8 cellular contexts compared by ENCODE assay signal in genomic region chr22:41947181-41948080, GRCh38. TPM values are rescaled to one million over a fixed set of nuclear protein-coding genes. Genes with fewer than 3 reads are reported as not detected.
DNase-seq lines count a peak whose midpoint lies in the region; ATAC-seq, FAIRE-seq and TF ChIP-seq lines count a peak whose summit lies in the region.

No MANE protein-coding gene starts in this region.

- H3K27me3 Mint-ChIP-seq in memory B cell, result no peaks in the 10 kb centered on the region

- H3K27me3 ChIP-seq in heart right ventricle (peaks cover 0 to 14% (median 0%) of the 10 kb centered on the region in 7 donors), K562 (ENCODE audit: control insufficient read depth in 2 of 2, insufficient read depth in 2 of 2, low read length in 2 of 2) (no peaks in the 10 kb centered on the region), uterus (no peaks in the 10 kb centered on the region)

- H3K4me1 ChIP-seq in heart right ventricle, result peaks cover 0 to 24% (median 13%) of the 10 kb centered on the region in 9 donors
- H3K4me1 ChIP-seq in K562 (replicated peaks in 1 of 2; ENCODE audit: control insufficient read depth in 2 of 2, insufficient read depth in 2 of 2, low read length in 2 of 2), result peaks cover 8 to 25% of the 10 kb centered on the region in 2 experiments; a peak in 4 of 5 replicates
- peaks cover 0 to 6% of the 10 kb centered on the region in 2 donors for H3K4me1 ChIP-seq in uterus

- H2AFZ ChIP-seq in K562 (ENCODE audit: low read depth, low read length), result peak overlapping the region; percentile 95

- peaks cover 39% of the 10 kb centered on the region for H3K4me1 Mint-ChIP-seq in memory B cell

- H3K4me3 ChIP-seq in heart right ventricle, result peak overlapping the region; percentile 39 to 87 (median 65)
- peak overlapping the region; percentile 57 for H3K4me3 ChIP-seq in K562
- H3K4me3 ChIP-seq in uterus, result peak overlapping the region; percentile 56 to 60

- intact Hi-C loops in heart right ventricle (cut with DNase I) (no loop called here), cardiac septum (cut with DNase I) (no loop called here), K562 (cut with micrococcal nuclease) (no loop called here), uterus (cut with DNase I; ENCODE audit: low total_unique reads) (loop anchor here (10.0 kb wide), 1 partner anchor 123 kb away; no protein-coding TSS in a partner anchor)

- FAIRE-seq in K562 (lab: Jason Lieb, UNC), result no peak

- peak overlapping the region; percentile 91 for H3K4me3 Mint-ChIP-seq in memory B cell

- in situ Hi-C loops in K562 (cut with MboI), result no loop called here

- TF ChIP-seq CTCF in heart right ventricle (IDR thresholded peaks at IDR 0.05) (no peak), K562 (IDR thresholded peaks at IDR 0.05 in 2 of 3, conservative IDR thresholded peaks at IDR 0.05 in 1 of 3; ENCODE audit: insufficient read depth in 2 of 3, low read depth in 1 of 3, low read length in 3 of 3) (no peak), uterus (IDR thresholded peaks at IDR 0.05) (peak in 1 of 4 experiments; percentile 34)

- 0 out of 2 replicates have a peak, but pooled peaks cover 3% of the 10 kb centered on the region for H4K20me1 ChIP-seq in K562 (replicated peaks; ENCODE audit: control insufficient read depth, insufficient read depth, low read length)

- no peak for TF ChIP-seq EP300 in K562 (IDR thresholded peaks at IDR 0.05; ENCODE audit: low read length)

- no peak for TF ChIP-seq POLR2A in K562 (conservative IDR thresholded peaks at IDR 0.05)
- no peak for TF ChIP-seq POLR2A in uterus (IDR thresholded peaks at IDR 0.05)

- H3K9ac ChIP-seq in K562 (ENCODE audit: insufficient read depth in 1 of 2, low read depth in 2 of 2, low read length in 2 of 2), result peak overlapping the region; percentile 84 to 99

- DNase-seq in heart right ventricle (no peak), cardiac septum (ENCODE audit: low spot score) (no peak), K562 (ENCODE audit: extremely low read depth in 1 of 4, low spot score in 3 of 4) (peak in 2 of 4 experiments; percentile 20 to 72), memory B cell (ENCODE audit: low spot score in 2 of 2) (no peak), uterus (no peak), caudate nucleus (lab: John Stamatoyannopoulos, UW) (no peak), cerebellar nuclear complex (lab: John Stamatoyannopoulos, UW) (no peak)

- no peaks in the 10 kb centered on the region for H3K9me3 Mint-ChIP-seq in memory B cell

- POLR2A ChIA-PET in K562 (lab: Yijun Ruan, JAX), result interaction anchor here (0.6 to 1.4 kb wide), 8 partner anchors 10 to 668 kb away, joined by 3 to 7 read pairs (median 4); partner anchors contain the start of genes CCDC134 and POLDIP3

- peak overlapping the region in 4 of 10 donors; percentile 7 to 71 (median 34) for H3K27ac ChIP-seq in heart right ventricle
- peak overlapping the region; percentile 96 for H3K27ac ChIP-seq in K562 (ENCODE audit: extremely low read depth, low read depth, low read length)
- peak overlapping the region; percentile 44 to 56 for H3K27ac ChIP-seq in uterus
- no peak overlapping the region for H3K27ac ChIP-seq in caudate nucleus (ENCODE audit: low read depth, low read length)

- ATAC-seq in heart right ventricle (no peak), K562 (no peak), memory B cell (ENCODE audit: low read depth) (no peak), GM19467 (IDR thresholded peaks at IDR 0.05; ENCODE audit: unreplicated experiment) (no peak)

- no peaks in the 10 kb centered on the region for H3K9me1 ChIP-seq in K562 (ENCODE audit: control insufficient read depth, insufficient read depth, low read length)

- no TSS peak for BruUV-seq in K562 (replicated peaks; lab: Mats Ljungman, UMichigan)

- H3K36me3 Mint-ChIP-seq in memory B cell, result no peaks in the 10 kb centered on the region

- peak overlapping the region; percentile 91 for H3K4me2 ChIP-seq in K562 (ENCODE audit: insufficient read depth, low read length)

- H3K79me2 ChIP-seq in K562 (ENCODE audit: control insufficient read depth, insufficient read depth, low read length), result peaks cover 28% of the 10 kb centered on the region

- no peaks in the 10 kb centered on the region for H3K36me3 ChIP-seq in heart right ventricle
- H3K36me3 ChIP-seq in K562 (ENCODE audit: control insufficient read depth, insufficient read depth, low read length), result peaks cover 29% of the 10 kb centered on the region
- no peaks in the 10 kb centered on the region for H3K36me3 ChIP-seq in uterus

- 49 to 50% methylated on average over 33 of the region's 33 CpGs for WGBS in heart right ventricle, 2 donors
- 19% methylated on average over 26 of the region's 33 CpGs for WGBS in K562 (ENCODE audit: insufficient coverage, low coverage, missing lambda C conversion rate)

- TF ChIP-seq RAD21 in K562 (CRISPR knock-in tag; conservative IDR thresholded peaks at IDR 0.05 in 1 of 2, IDR thresholded peaks at IDR 0.05 in 1 of 2), result no peak

- no peaks in the 10 kb centered on the region for H3K9me3 ChIP-seq in heart right ventricle
- no peaks in the 10 kb centered on the region for H3K9me3 ChIP-seq in K562 (replicated peaks; ENCODE audit: control insufficient read depth, insufficient read depth, low read depth, low read length)
- no peaks in the 10 kb centered on the region for H3K9me3 ChIP-seq in uterus

- peak overlapping the region; percentile 58 for H3K27ac Mint-ChIP-seq in memory B cell

- CTCF ChIA-PET in K562 (lab: Yijun Ruan, JAX; ENCODE audit: low intra/inter-chr PET ratio), result no interaction called here

RNA-seq across cellular contexts. Expression of gene CENPM, which starts 0.5 kb away (rescaled TPM):
- 1 to 10 TPM in 1 of 10 donors, under 1 TPM in 5, not detected in 4; 0.34 to 3.5 (median 0.66) TPM for total RNA-seq in heart right ventricle
- polyA plus RNA-seq in heart right ventricle, result 1 to 10 TPM; 1.0 to 1.7 TPM
- 0.24 TPM for total RNA-seq in cardiac septum
- 59.7 and 128 TPM in 2 replicates for total RNA-seq in K562 (2011; cell fraction: chromatin; rRNA removed; ENCODE audit: low replicate concordance)
- 89.4 and 117 TPM in 2 replicates for total RNA-seq in K562 (2011; cell fraction: nucleolus; rRNA removed)
- 68.9 and 92.5 TPM in 2 replicates for total RNA-seq in K562 (2011; cell fraction: nucleoplasm; rRNA removed)
- total RNA-seq in K562 (2014; rRNA removed), result 67.7 and 77.1 TPM in 2 replicates
- total RNA-seq in K562 (2014; rRNA removed; fragmentation: Illumina TruSeq; extraction: Trizol), result 9.9 and 11.3 TPM in 2 replicates
- 32.3 and 33.8 TPM in 2 replicates for total RNA-seq in K562 (2015; rRNA removed; fragmentation: Illumina TruSeq; extraction: Trizol)
- total RNA-seq in K562 (2021), result 36.2 and 37.4 TPM in 2 replicates
- polyA plus RNA-seq in K562 (2011; rRNA removed), result 18.8 and 25.3 TPM in 2 replicates
- 25.2 and 56.0 TPM in 2 replicates for polyA plus RNA-seq in K562 (2011; cell fraction: cytosol; rRNA removed)
- 59.7 and 86.8 TPM in 2 replicates for polyA plus RNA-seq in K562 (2011; cell fraction: nucleus; rRNA removed)
- polyA plus RNA-seq in K562 (2012), result 43.0 and 48.0 TPM in 2 replicates
- polyA plus RNA-seq in K562 (2014; fragmentation: Illumina TruSeq; extraction: Trizol), result 23.6 and 41.3 TPM in 2 replicates
- 10 to 100 TPM; 19.3 to 36.7 TPM for polyA plus RNA-seq in K562 (2014; fragmentation: Nextera tagmentation; extraction: Ambion mirVana)
- 49.6 and 53.0 TPM in 2 replicates for polyA plus RNA-seq in K562 (2014; rRNA removed)
- polyA minus RNA-seq in K562 (2011; rRNA and poly(A)+ RNA removed), result 16.4 and 23.1 TPM in 2 replicates
- 13.0 and 23.0 TPM in 2 replicates for polyA minus RNA-seq in K562 (2011; cell fraction: cytosol; rRNA and poly(A)+ RNA removed)
- 37.2 and 46.0 TPM in 2 replicates for polyA minus RNA-seq in K562 (2011; cell fraction: nucleus; rRNA and poly(A)+ RNA removed)
- 10 to 100 TPM in 1 of 4 donors, not detected in 3; 12.7 TPM for total RNA-seq in uterus

RNA-seq across cellular contexts. Expression of gene TNFRSF13C, which starts 20.8 kb away (rescaled TPM):
- total RNA-seq in heart right ventricle (under 1 TPM; 0.24 to 0.77 (median 0.48) TPM), cardiac septum (0.08 TPM), K562 (2014; rRNA removed) (0.50 and 0.69 TPM in 2 replicates), K562 (2014; rRNA removed; fragmentation: Illumina TruSeq; extraction: Trizol) (0.44 and 0.48 TPM in 2 replicates), K562 (2015; rRNA removed; fragmentation: Illumina TruSeq; extraction: Trizol) (0.30 and 0.47 TPM in 2 replicates), K562 (2021) (1.5 and 1.9 TPM in 2 replicates), uterus (1 to 10 TPM in 1 of 4 donors, under 1 TPM in 1, not detected in 2; 0.30 to 1.3 TPM)
- polyA plus RNA-seq in heart right ventricle (under 1 TPM; 0.03 to 0.44 TPM), K562 (2011; rRNA removed) (0.53 and 1.3 TPM in 2 replicates), K562 (2014; fragmentation: Illumina TruSeq; extraction: Trizol) (0.59 and 0.66 TPM in 2 replicates), K562 (2014; fragmentation: Nextera tagmentation; extraction: Ambion mirVana) (under 1 TPM; 0.08 to 0.13 TPM), K562 (2014; rRNA removed) (1.1 and 1.3 TPM in 2 replicates)
- total RNA-seq in K562 (2011; cell fraction: chromatin; rRNA removed; ENCODE audit: low replicate concordance), result 5.1 and 11.0 TPM in 2 replicates
- total RNA-seq in K562 (2011; cell fraction: nucleolus; rRNA removed), result 5.2 and 5.8 TPM in 2 replicates
- 6.7 and 7.9 TPM in 2 replicates for total RNA-seq in K562 (2011; cell fraction: nucleoplasm; rRNA removed)
- polyA plus RNA-seq in K562 (2011; cell fraction: cytosol; rRNA removed), result 0.79 and 0.86 TPM in 2 replicates
- polyA plus RNA-seq in K562 (2011; cell fraction: nucleus; rRNA removed), result 4.2 and 4.7 TPM in 2 replicates
- 0.68 and 1.4 TPM in 2 replicates for polyA plus RNA-seq in K562 (2012)
- polyA minus RNA-seq in K562 (2011; rRNA and poly(A)+ RNA removed), result 0.53 and 0.60 TPM in 2 replicates
- 0.57 and 0.91 TPM in 2 replicates for polyA minus RNA-seq in K562 (2011; cell fraction: cytosol; rRNA and poly(A)+ RNA removed)
- 0.40 and 1.00 TPM in 2 replicates for polyA minus RNA-seq in K562 (2011; cell fraction: nucleus; rRNA and poly(A)+ RNA removed)

RNA-seq across cellular contexts. Expression of gene SEPTIN3, which starts 21.8 kb away (rescaled TPM):
- total RNA-seq in heart right ventricle (under 1 TPM in 4 of 10 donors, not detected in 6; 0.06 to 0.44 (median 0.10) TPM), cardiac septum (not detected), K562 (2014; rRNA removed) (not detected in 2 replicates), K562 (2014; rRNA removed; fragmentation: Illumina TruSeq; extraction: Trizol) (not detected in 2 replicates), K562 (2015; rRNA removed; fragmentation: Illumina TruSeq; extraction: Trizol) (not detected in 2 replicates), K562 (2021) (not detected in 2 replicates), uterus (1 to 10 TPM in 1 of 4 donors, not detected in 3; 1.4 TPM)
- polyA plus RNA-seq in heart right ventricle (under 1 TPM; 0.03 to 0.22 TPM), K562 (2011; rRNA removed) (0.06 and 0.08 TPM in 2 replicates), K562 (2014; fragmentation: Illumina TruSeq; extraction: Trizol) (not detected in 2 replicates), K562 (2014; fragmentation: Nextera tagmentation; extraction: Ambion mirVana) (not detected), K562 (2014; rRNA removed) (not detected in 2 replicates)
- not detected in 2 replicates for total RNA-seq in K562 (2011; cell fraction: chromatin; rRNA removed; ENCODE audit: low replicate concordance)
- not detected in 2 replicates for total RNA-seq in K562 (2011; cell fraction: nucleolus; rRNA removed)
- total RNA-seq in K562 (2011; cell fraction: nucleoplasm; rRNA removed), result not detected in 2 replicates
- 0.01 TPM in 1 of 2 replicates, not detected in the other for polyA plus RNA-seq in K562 (2011; cell fraction: cytosol; rRNA removed)
- 0.03 and 0.10 TPM in 2 replicates for polyA plus RNA-seq in K562 (2011; cell fraction: nucleus; rRNA removed)
- 0.01 and 0.04 TPM in 2 replicates for polyA plus RNA-seq in K562 (2012)
- polyA minus RNA-seq in K562 (2011; rRNA and poly(A)+ RNA removed), result 0.06 TPM in 1 of 2 replicates, not detected in the other
- polyA minus RNA-seq in K562 (2011; cell fraction: cytosol; rRNA and poly(A)+ RNA removed), result not detected in 2 replicates
- polyA minus RNA-seq in K562 (2011; cell fraction: nucleus; rRNA and poly(A)+ RNA removed), result not detected in 2 replicates

RNA-seq across cellular contexts. Expression of gene SHISA8, which starts 32.6 kb away (rescaled TPM):
- 1 to 10 TPM in 9 of 10 donors, under 1 TPM in 1; 0.78 to 4.6 (median 1.4) TPM for total RNA-seq in heart right ventricle
- polyA plus RNA-seq in heart right ventricle, result 1 to 10 TPM in 1 of 2 donors, under 1 TPM in 1; 0.16 to 3.5 TPM
- total RNA-seq in cardiac septum, result not detected
- total RNA-seq in K562 (2011; cell fraction: chromatin; rRNA removed; ENCODE audit: low replicate concordance), result 0.70 and 1.5 TPM in 2 replicates
- total RNA-seq in K562 (2011; cell fraction: nucleolus; rRNA removed), result 2.4 and 5.5 TPM in 2 replicates
- total RNA-seq in K562 (2011; cell fraction: nucleoplasm; rRNA removed), result 1.5 and 2.1 TPM in 2 replicates
- total RNA-seq in K562 (2014; rRNA removed), result 1.1 and 1.4 TPM in 2 replicates
- total RNA-seq in K562 (2014; rRNA removed; fragmentation: Illumina TruSeq; extraction: Trizol), result not detected in 2 replicates
- total RNA-seq in K562 (2015; rRNA removed; fragmentation: Illumina TruSeq; extraction: Trizol), result not detected in 2 replicates
- 2.2 TPM in 2 replicates for total RNA-seq in K562 (2021)
- polyA plus RNA-seq in K562 (2011; rRNA removed), result 0.08 and 0.15 TPM in 2 replicates
- polyA plus RNA-seq in K562 (2011; cell fraction: cytosol; rRNA removed), result 0.09 and 1.8 TPM in 2 replicates
- 2.7 and 8.7 TPM in 2 replicates for polyA plus RNA-seq in K562 (2011; cell fraction: nucleus; rRNA removed)
- polyA plus RNA-seq in K562 (2012), result 0.19 and 0.40 TPM in 2 replicates
- not detected in 2 replicates for polyA plus RNA-seq in K562 (2014; fragmentation: Illumina TruSeq; extraction: Trizol)
- polyA plus RNA-seq in K562 (2014; fragmentation: Nextera tagmentation; extraction: Ambion mirVana), result under 1 TPM in 1 of 2 experiments, not detected in 1; 0.07 TPM
- 0.50 and 3.3 TPM in 2 replicates for polyA plus RNA-seq in K562 (2014; rRNA removed)
- not detected in 2 replicates for polyA minus RNA-seq in K562 (2011; rRNA and poly(A)+ RNA removed)
- polyA minus RNA-seq in K562 (2011; cell fraction: cytosol; rRNA and poly(A)+ RNA removed), result not detected in 2 replicates
- 0.94 TPM in 1 of 2 replicates, not detected in the other for polyA minus RNA-seq in K562 (2011; cell fraction: nucleus; rRNA and poly(A)+ RNA removed)
- under 1 TPM in 1 of 4 donors, not detected in 3; 0.30 TPM for total RNA-seq in uterus
